Comparison of ENCODE assay signal across 2 cellular contexts in the genomic region with DNA sequence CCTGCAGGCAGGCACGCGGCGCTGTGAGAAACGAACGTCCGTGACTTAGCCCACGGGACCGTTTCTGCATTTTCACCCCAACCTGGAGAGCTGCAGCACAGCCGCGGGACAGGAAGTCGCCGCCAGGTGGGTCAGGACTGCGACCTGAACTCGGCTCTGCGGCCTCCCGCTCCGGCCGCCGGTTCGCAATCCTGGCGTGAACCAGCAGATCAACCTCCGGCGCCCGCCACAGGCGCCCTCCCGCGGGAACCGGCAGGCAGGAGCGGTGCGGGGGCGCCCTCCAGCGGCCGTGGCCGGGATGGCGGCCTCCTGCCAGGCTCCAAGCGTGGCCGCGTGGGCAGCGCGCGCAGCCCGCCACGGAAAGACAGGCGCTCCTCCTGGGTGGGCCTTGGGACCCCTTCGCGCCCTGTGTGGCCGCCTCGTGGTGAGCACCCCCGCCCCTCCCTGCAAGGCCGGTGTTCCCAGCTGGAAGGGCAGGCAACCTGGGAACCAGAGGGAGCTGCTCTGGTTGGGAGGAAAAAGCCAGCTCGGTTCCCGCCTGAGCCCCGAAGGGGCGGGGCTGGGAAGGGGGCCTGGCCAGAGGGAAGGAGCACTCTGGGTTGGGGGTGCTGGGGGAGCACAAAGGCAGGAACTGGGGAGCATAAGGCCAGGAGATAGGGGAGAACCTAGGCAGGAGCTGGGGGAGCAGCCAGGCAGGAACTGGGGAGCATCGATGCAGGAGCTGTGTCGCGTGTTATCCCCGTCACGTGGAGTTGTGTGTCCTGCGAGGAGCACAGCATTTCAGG.
A peak's percentile ranks its signal among the peaks of the same experiment; 100 is the strongest.
TF ChIP-seq lines count a peak whose summit lies in the region.

No MANE protein-coding gene starts in this region.

TF ChIP-seq in GM23338, 12 proteins besides CTCF, POLR2A, EP300 and RAD21 (continued from another document):
- TF ChIP-seq, protein P1, sequence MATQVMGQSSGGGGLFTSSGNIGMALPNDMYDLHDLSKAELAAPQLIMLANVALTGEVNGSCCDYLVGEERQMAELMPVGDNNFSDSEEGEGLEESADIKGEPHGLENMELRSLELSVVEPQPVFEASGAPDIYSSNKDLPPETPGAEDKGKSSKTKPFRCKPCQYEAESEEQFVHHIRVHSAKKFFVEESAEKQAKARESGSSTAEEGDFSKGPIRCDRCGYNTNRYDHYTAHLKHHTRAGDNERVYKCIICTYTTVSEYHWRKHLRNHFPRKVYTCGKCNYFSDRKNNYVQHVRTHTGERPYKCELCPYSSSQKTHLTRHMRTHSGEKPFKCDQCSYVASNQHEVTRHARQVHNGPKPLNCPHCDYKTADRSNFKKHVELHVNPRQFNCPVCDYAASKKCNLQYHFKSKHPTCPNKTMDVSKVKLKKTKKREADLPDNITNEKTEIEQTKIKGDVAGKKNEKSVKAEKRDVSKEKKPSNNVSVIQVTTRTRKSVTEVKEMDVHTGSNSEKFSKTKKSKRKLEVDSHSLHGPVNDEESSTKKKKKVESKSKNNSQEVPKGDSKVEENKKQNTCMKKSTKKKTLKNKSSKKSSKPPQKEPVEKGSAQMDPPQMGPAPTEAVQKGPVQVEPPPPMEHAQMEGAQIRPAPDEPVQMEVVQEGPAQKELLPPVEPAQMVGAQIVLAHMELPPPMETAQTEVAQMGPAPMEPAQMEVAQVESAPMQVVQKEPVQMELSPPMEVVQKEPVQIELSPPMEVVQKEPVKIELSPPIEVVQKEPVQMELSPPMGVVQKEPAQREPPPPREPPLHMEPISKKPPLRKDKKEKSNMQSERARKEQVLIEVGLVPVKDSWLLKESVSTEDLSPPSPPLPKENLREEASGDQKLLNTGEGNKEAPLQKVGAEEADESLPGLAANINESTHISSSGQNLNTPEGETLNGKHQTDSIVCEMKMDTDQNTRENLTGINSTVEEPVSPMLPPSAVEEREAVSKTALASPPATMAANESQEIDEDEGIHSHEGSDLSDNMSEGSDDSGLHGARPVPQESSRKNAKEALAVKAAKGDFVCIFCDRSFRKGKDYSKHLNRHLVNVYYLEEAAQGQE (IDR thresholded peaks at IDR 0.05; ENCODE audit: unreplicated experiment) = no peak
TF ChIP-seq in GM23338: peak in this region for 2.

TF ChIP-seq in SK-N-SH, 30 proteins besides CTCF, POLR2A, EP300 and RAD21 (continued from another document):
- TF ChIP-seq, protein P2, sequence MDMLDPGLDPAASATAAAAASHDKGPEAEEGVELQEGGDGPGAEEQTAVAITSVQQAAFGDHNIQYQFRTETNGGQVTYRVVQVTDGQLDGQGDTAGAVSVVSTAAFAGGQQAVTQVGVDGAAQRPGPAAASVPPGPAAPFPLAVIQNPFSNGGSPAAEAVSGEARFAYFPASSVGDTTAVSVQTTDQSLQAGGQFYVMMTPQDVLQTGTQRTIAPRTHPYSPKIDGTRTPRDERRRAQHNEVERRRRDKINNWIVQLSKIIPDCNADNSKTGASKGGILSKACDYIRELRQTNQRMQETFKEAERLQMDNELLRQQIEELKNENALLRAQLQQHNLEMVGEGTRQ (IDR thresholded peaks at IDR 0.05; ENCODE audit: borderline replicate concordance, low read depth, low read length) = no peak
- TF ChIP-seq ELF1 (IDR thresholded peaks at IDR 0.05) (no peak), FOXM1 (IDR thresholded peaks at IDR 0.05; ENCODE audit: low read depth) (peak; percentile 40; the same call in 1 of the 2 replicates)
